1 cellular context compared by ENCODE assay signal in the genomic region with DNA sequence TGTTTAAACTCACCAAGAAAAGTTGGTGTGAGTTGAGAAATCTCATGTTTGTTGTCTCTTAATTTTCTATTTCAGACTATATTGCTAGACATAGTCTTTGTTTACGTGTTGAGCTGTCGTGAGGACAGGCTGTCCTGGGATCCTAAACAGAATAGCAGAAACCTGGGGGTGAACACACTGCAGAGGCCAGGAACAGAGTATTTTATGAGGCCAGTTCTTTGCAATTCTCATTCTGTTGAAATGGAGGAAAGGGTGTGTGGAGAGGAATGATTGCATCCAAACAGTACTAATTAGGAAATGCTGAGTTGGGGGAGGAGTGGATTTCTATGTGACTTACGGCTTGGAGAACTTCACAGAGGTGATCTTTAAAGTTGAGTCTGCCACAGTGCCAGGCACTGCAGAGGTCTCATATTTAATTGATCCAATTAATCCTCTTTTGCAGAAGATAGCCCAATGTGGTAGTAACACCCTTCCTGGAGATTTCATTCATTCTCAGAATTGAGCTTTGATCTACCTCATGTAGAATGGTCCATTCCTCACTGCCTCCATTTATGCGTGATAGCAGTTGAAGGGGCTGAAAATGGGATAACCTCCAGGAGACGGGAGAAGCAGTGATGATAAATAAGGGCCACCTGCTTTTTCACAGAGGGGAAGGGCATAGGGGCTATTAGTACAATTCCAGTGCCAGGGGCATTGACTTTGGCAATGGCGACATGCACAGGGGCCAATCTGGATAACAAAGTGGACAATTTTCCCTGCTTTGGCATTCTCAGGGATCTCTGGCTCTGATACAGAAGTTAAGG.
TF ChIP-seq lines count a peak whose summit lies in the region.

No MANE protein-coding gene starts in this region.

TF ChIP-seq in K562, 482 proteins besides CTCF, POLR2A, EP300 and RAD21:
- TF ChIP-seq, protein P1, sequence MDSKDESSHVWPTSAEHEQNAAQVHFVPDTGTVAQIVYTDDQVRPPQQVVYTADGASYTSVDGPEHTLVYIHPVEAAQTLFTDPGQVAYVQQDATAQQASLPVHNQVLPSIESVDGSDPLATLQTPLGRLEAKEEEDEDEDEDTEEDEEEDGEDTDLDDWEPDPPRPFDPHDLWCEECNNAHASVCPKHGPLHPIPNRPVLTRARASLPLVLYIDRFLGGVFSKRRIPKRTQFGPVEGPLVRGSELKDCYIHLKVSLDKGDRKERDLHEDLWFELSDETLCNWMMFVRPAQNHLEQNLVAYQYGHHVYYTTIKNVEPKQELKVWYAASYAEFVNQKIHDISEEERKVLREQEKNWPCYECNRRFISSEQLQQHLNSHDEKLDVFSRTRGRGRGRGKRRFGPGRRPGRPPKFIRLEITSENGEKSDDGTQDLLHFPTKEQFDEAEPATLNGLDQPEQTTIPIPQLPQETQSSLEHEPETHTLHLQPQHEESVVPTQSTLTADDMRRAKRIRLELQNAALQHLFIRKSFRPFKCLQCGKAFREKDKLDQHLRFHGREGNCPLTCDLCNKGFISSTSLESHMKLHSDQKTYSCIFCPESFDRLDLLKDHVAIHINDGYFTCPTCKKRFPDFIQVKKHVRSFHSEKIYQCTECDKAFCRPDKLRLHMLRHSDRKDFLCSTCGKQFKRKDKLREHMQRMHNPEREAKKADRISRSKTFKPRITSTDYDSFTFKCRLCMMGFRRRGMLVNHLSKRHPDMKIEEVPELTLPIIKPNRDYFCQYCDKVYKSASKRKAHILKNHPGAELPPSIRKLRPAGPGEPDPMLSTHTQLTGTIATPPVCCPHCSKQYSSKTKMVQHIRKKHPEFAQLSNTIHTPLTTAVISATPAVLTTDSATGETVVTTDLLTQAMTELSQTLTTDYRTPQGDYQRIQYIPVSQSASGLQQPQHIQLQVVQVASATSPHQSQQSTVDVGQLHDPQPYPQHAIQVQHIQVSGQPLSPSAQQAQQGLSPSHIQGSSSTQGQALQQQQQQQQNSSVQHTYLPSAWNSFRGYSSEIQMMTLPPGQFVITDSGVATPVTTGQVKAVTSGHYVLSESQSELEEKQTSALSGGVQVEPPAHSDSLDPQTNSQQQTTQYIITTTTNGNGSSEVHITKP (IDR thresholded peaks at IDR 0.05; ENCODE audit: partially characterized antibody): peak; percentile 24
- no peak for TF ChIP-seq ESRRA (IDR thresholded peaks at IDR 0.05; ENCODE audit: borderline replicate concordance, low read depth)
